In genomic region chr5:31165729-31166128, GRCh38 we compare ENCODE assay signal across 1 cellular context.
TF ChIP-seq lines count a peak whose summit lies in the region.

No MANE protein-coding gene starts in this region.

TF ChIP-seq in SK-N-SH treated with all-trans-retinoic acid at 6 μM for 48 hours, 23 proteins besides CTCF, POLR2A, EP300 and RAD21 (continued from another document):
- no peak for TF ChIP-seq TCF4 (CRISPR knock-in tag; IDR thresholded peaks at IDR 0.05; ENCODE audit: borderline replicate concordance)
- no peak for TF ChIP-seq PATZ1 (CRISPR knock-in tag; IDR thresholded peaks at IDR 0.05; ENCODE audit: borderline replicate concordance)
- no peak for TF ChIP-seq CSDC2 (CRISPR knock-in tag; IDR thresholded peaks at IDR 0.05)
- TF ChIP-seq SNAI2 (CRISPR knock-in tag; IDR thresholded peaks at IDR 0.05), result no peak
- TF ChIP-seq ZNF8 (CRISPR knock-in tag; IDR thresholded peaks at IDR 0.05), result no peak
